Comparison of ENCODE assay signal across 11 cellular contexts in genomic region chr2:133209325-133209724, GRCh38.
"Had no signal": no experiment of that assay in that cellular context is flagged by ENCODE, and none has a peak within 500 bp of the region (broad histone marks: within the 10 kb centered on the region; RNA-seq: fewer than 3 reads in every experiment).

No MANE protein-coding gene starts in this region.

- H3K27ac ChIP-seq: GM23248, KMS-11 had no signal

- H3K36me3 ChIP-seq: HAP-1 had no signal

- H3K4me1 ChIP-seq: HAP-1 had no signal

- H3K4me3 Mint-ChIP-seq: HFFc6, IgD-negative memory B cell had no signal

- H3K4me3 ChIP-seq: GM23248, HAP-1 had no signal

- ATAC-seq: HCT116 had no signal

- H3K36me3 Mint-ChIP-seq: IgD-negative memory B cell had no signal

- H3K4me1 Mint-ChIP-seq: IgD-negative memory B cell had no signal

- H3K9ac ChIP-seq: GM23248, KMS-11 had no signal

- H3K27ac Mint-ChIP-seq: HFFc6, IgD-negative memory B cell had no signal

- FAIRE-seq: HTR-8/SVneo had no signal

- DNase-seq: GM23248, GOT3, H7, HFFc6, Karpas-422, KBM-7 had no signal

- H3K27me3 Mint-ChIP-seq: IgD-negative memory B cell had no signal

- H3K4me2 ChIP-seq: KMS-11 had no signal
